8 cellular contexts compared by ENCODE assay signal in the genomic region with DNA sequence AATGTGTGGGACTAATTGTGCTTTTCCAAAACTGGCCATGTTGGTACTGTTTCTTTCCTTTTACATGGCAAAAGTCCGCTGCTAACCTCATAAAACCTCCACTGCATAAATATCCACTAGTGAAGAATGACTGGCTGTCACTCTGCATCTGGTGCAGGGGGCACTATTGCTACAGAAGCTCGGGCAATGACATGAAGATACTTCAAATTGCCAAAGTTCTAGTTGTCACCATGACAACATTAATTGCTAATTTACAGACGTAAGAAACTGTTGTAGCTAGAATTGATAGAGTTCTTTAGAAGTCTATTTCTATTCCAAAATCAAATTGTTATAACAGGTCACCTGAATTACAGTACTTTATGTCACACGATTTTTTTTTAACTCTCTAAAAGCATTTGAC. TPM values are rescaled to one million over a fixed set of nuclear protein-coding genes. Genes with fewer than 3 reads are reported as not detected.
DNase-seq lines count a peak whose midpoint lies in the region; ATAC-seq and TF ChIP-seq lines count a peak whose summit lies in the region.

No MANE protein-coding gene starts in this region.

- H3K36me3 Mint-ChIP-seq in naive B cell = peaks cover 6 to 22% of the 10 kb centered on the region in 2 donors

- peak; percentile 33 for TF ChIP-seq CTCF in MM.1S (IDR thresholded peaks at IDR 0.05; ENCODE audit: low read length)
- TF ChIP-seq CTCF in astrocyte of the spinal cord (IDR thresholded peaks at IDR 0.05; ENCODE audit: low read depth, low read length) = peak; percentile 16

- H3K79me2 ChIP-seq in MM.1S (ENCODE audit: low read length) = no peaks in the 10 kb centered on the region

- H3K4me3 Mint-ChIP-seq in naive B cell = peak overlapping the region; percentile 82 to 98 (median 94)

- no peaks in the 10 kb centered on the region for H4K20me1 ChIP-seq in MM.1S (ENCODE audit: insufficient read depth, low read length)

- H3K27ac ChIP-seq in MM.1S (ENCODE audit: low read length) = no peak overlapping the region

- peak overlapping the region; percentile 84 for H3K4me3 ChIP-seq in MM.1S (ENCODE audit: low read length)
- no peak overlapping the region for H3K4me3 ChIP-seq in astrocyte of the spinal cord (ENCODE audit: low read depth, low read length)

- peak overlapping the region; percentile 88; the same call in 1 of the 2 replicates for H3K9ac ChIP-seq in MM.1S (ENCODE audit: low read length)

- peaks cover 5% of the 10 kb centered on the region; the same call in 1 of the 2 replicates for H3K4me1 ChIP-seq in MM.1S (ENCODE audit: low read length)

- peaks cover 19 to 32% (median 30%) of the 10 kb centered on the region in 3 donors for H3K27me3 Mint-ChIP-seq in naive B cell

- peaks cover 10 to 34% (median 21%) of the 10 kb centered on the region in 7 donors for H3K9me3 Mint-ChIP-seq in naive B cell

- H3K4me1 Mint-ChIP-seq in naive B cell = peaks cover 6 to 17% (median 14%) of the 10 kb centered on the region in 3 donors

- H3K4me2 ChIP-seq in MM.1S (ENCODE audit: low read depth, low read length) = peak overlapping the region; percentile 98

- no peaks in the 10 kb centered on the region for H3K27me3 ChIP-seq in MM.1S (replicated peaks; ENCODE audit: insufficient read depth, low read length)

- in situ Hi-C loops in astrocyte of the spinal cord (cut with HindIII; ENCODE audit: low sequenced_read_pairs) = no loop called here

- H3F3A ChIP-seq in MM.1S (ENCODE audit: insufficient read depth, low read length) = 0 out of 2 replicates have a peak, but pooled peaks cover 4% of the 10 kb centered on the region

- H3K27ac Mint-ChIP-seq in naive B cell = peak overlapping the region; percentile 98 to 100 (median 100)

- 0 out of 2 replicates have a peak overlapping the region, but pooled peaks have one; percentile 95 for H2AFZ ChIP-seq in MM.1S (ENCODE audit: low read length)

- DNase-seq in EH (ENCODE audit: low read depth) (peak; percentile 8), MM.1S (no peak), astrocyte of the spinal cord (ENCODE audit: low read depth, low spot score) (no peak), naive B cell (peak; percentile 36), kidney glomerular epithelial cell (lab: John Stamatoyannopoulos, UW) (no peak)
- DNase-seq in activated CD8-positive, alpha-beta memory T cell treated with anti-CD3 and anti-CD28 coated beads, Interleukin-2, amount 50 U/mL, for 4 hours = no peak

- H3K9me3 ChIP-seq in MM.1S (replicated peaks; ENCODE audit: insufficient read depth, low read length) = no peaks in the 10 kb centered on the region

- no peaks in the 10 kb centered on the region for H3K9me2 ChIP-seq in MM.1S (replicated peaks; ENCODE audit: insufficient read depth, low read length)

- ATAC-seq in naive B cell (ENCODE audit: low read depth in 2 of 2) (no peak), GM18517 (IDR thresholded peaks at IDR 0.05; ENCODE audit: unreplicated experiment) (no peak), HG02763 (IDR thresholded peaks at IDR 0.05; ENCODE audit: unreplicated experiment) (no peak)

- no peaks in the 10 kb centered on the region for H3K36me3 ChIP-seq in MM.1S (replicated peaks; ENCODE audit: insufficient read depth, low read length)

RNA-seq across cellular contexts. Expression of gene CFAP210, which starts 0.9 kb away (rescaled TPM):
- polyA plus RNA-seq in naive B cell (ENCODE audit: low read depth in 6 of 6) = not detected

RNA-seq across cellular contexts. Expression of gene PHOSPHO2, which starts 0.9 kb away (rescaled TPM):
- polyA plus RNA-seq in naive B cell (ENCODE audit: low read depth in 6 of 6) = 1 to 10 TPM; 5.7 to 8.6 (median 7.0) TPM

RNA-seq across cellular contexts. Expression of gene KLHL23, which starts 40.3 kb away (rescaled TPM):
- polyA plus RNA-seq in naive B cell (ENCODE audit: low read depth in 6 of 6) = 1 to 10 TPM in 3 of 6 donors, under 1 TPM in 2, not detected in 1; 0.87 to 3.8 (median 2.4) TPM

Comparison
In these comparisons a context has a peak if more than half of its experiments do, and no peak if none do; other contexts are left out.
1. DNase-seq: peak in EH (single experiment) and naive B cell (single experiment); none in MM.1S (single experiment), astrocyte of the spinal cord (single experiment), activated CD8-positive, alpha-beta memory T cell treated with anti-CD3 and anti-CD28 coated beads, Interleukin-2, amount 50 U/mL, for 4 hours (single experiment) and kidney glomerular epithelial cell (single experiment).